In genomic region chr16:89037261-89038152, GRCh38 we compare ENCODE assay signal across 9 cellular contexts. TPM values are rescaled to one million over a fixed set of nuclear protein-coding genes. Genes with fewer than 3 reads are reported as not detected.
DNase-seq lines count a peak whose midpoint lies in the region; ATAC-seq and TF ChIP-seq lines count a peak whose summit lies in the region.
"Had no signal": no experiment of that assay in that cellular context is flagged by ENCODE, and none has a peak within 500 bp of the region (broad histone marks: within the 10 kb centered on the region; RNA-seq: fewer than 3 reads in every experiment).

No MANE protein-coding gene starts in this region.

- peak; percentile 69 for ATAC-seq in HCT116
- no peak for ATAC-seq in GM19452 (IDR thresholded peaks at IDR 0.05; ENCODE audit: unreplicated experiment)

- H4K20me1 ChIP-seq in HCT116 (ENCODE audit: insufficient read depth) (no peaks in the 10 kb centered on the region), SK-N-SH (ENCODE audit: insufficient read depth) (no peaks in the 10 kb centered on the region)

- intact Hi-C loops in HCT116 (cut with micrococcal nuclease): no loop called here
- intact Hi-C loops in posterior vena cava (cut with DNase I): no loop called here
- intact Hi-C loops in sigmoid colon (cut with DNase I): no loop called here

- TF ChIP-seq EP300 in SK-N-SH (IDR thresholded peaks at IDR 0.05; ENCODE audit: borderline replicate concordance in 1 of 2, low read depth in 1 of 2, low read length in 1 of 2): no peak
- no peak for TF ChIP-seq EP300 in sigmoid colon (IDR thresholded peaks at IDR 0.05)

- H3K9me2 ChIP-seq in HCT116 (ENCODE audit: insufficient read depth) (no peaks in the 10 kb centered on the region), SK-N-SH (no peaks in the 10 kb centered on the region)

- no peaks in the 10 kb centered on the region for H3K9me3 ChIP-seq in HCT116 (ENCODE audit: control insufficient read depth in 1 of 2, insufficient read depth in 1 of 2, low read depth in 1 of 2, low read length in 2 of 2)
- no peaks in the 10 kb centered on the region for H3K9me3 ChIP-seq in SK-N-SH
- no peaks in the 10 kb centered on the region for H3K9me3 ChIP-seq in sigmoid colon
- H3K9me3 ChIP-seq: HAP-1 had no signal

- H3K4me2 ChIP-seq in HCT116 (ENCODE audit: low read length) (no peak overlapping the region), SK-N-SH (no peak overlapping the region)

- TF ChIP-seq CTCF in HCT116 (IDR thresholded peaks at IDR 0.05 in 2 of 3, conservative IDR thresholded peaks at IDR 0.05 in 1 of 3; ENCODE audit: borderline replicate concordance in 1 of 3, insufficient read depth in 1 of 3, low read depth in 2 of 3, low read length in 2 of 3): no peak
- TF ChIP-seq CTCF in SK-N-SH (IDR thresholded peaks at IDR 0.05): no peak
- TF ChIP-seq CTCF in sigmoid colon (IDR thresholded peaks at IDR 0.05): no peak

- H3F3A ChIP-seq in SK-N-SH (replicated peaks; ENCODE audit: insufficient read depth): no peaks in the 10 kb centered on the region

- TF ChIP-seq RAD21 in HCT116 (IDR thresholded peaks at IDR 0.05; ENCODE audit: low read depth): no peak
- TF ChIP-seq RAD21 in SK-N-SH (IDR thresholded peaks at IDR 0.05; ENCODE audit: low read length): no peak

- no TSS peak for BruUV-seq in HCT116 (replicated peaks; lab: Mats Ljungman, UMichigan)

- RAD21 ChIA-PET in HCT116 (lab: Charles Lee; ENCODE audit: low non-redundant PET in 1 of 2, low total read pairs in 2 of 2, uncharacterized antibody in 2 of 2, unreplicated experiment in 2 of 2): no interaction called here

- POLR2A ChIA-PET in HCT116 (lab: Charles Lee) (no interaction called here), SK-N-SH (lab: Yijun Ruan, JAX) (no interaction called here)

- DNase-seq in HCT116 (ENCODE audit: low read depth, low spot score) (no peak), SK-N-SH (no peak), erythroblast (lab: John Stamatoyannopoulos, UW) (peak; percentile 52 to 55), posterior vena cava (ENCODE audit: low spot score) (peak; percentile 78), NCI-H2081 treated with DMSO at 0.1 percent for 48 hours (lab: John Stamatoyannopoulos, UW) (no peak), ureter (ENCODE audit: low spot score) (no peak), sigmoid colon (no peak)

- TF ChIP-seq POLR2A in HCT116 (IDR thresholded peaks at IDR 0.05; ENCODE audit: borderline replicate concordance, extremely low read depth, insufficient read depth, insufficient read length) (no peak), erythroblast (IDR thresholded peaks at IDR 0.05; ENCODE audit: low read length) (no peak), sigmoid colon (IDR thresholded peaks at IDR 0.05) (no peak)

- 54% methylated on average over 23 of the region's 30 CpGs for WGBS in SK-N-SH (ENCODE audit: low lambda C conversion rate)
- WGBS in sigmoid colon, 2 donors: 46 to 48% methylated on average over 30 of the region's 30 CpGs

- peaks cover 41% of the 10 kb centered on the region for H3K27me3 ChIP-seq in HCT116 (ENCODE audit: insufficient read depth, low read length)
- no peaks in the 10 kb centered on the region; the same call in 1 of the 2 replicates for H3K27me3 ChIP-seq in SK-N-SH (ENCODE audit: insufficient read depth)
- peaks cover 11 to 89% (median 50%) of the 10 kb centered on the region in 3 donors for H3K27me3 ChIP-seq in sigmoid colon

- no peaks in the 10 kb centered on the region for H3K4me1 ChIP-seq in HCT116 (ENCODE audit: control insufficient read depth in 1 of 2, insufficient read depth in 2 of 2, low read length in 2 of 2)
- H3K4me1 ChIP-seq in SK-N-SH (ENCODE audit: control insufficient read depth in 1 of 2, insufficient read depth in 2 of 2, low read depth in 1 of 2, low read length in 1 of 2): no peaks in the 10 kb centered on the region
- no peaks in the 10 kb centered on the region for H3K4me1 ChIP-seq in sigmoid colon
- H3K4me1 ChIP-seq: HAP-1 had no signal

- H3K27ac ChIP-seq in HCT116 (ENCODE audit: low read depth, low read length) (no peak overlapping the region), SK-N-SH (ENCODE audit: low read depth in 2 of 2, low read length in 1 of 2) (no peak overlapping the region), sigmoid colon (no peak overlapping the region)

- no peaks in the 10 kb centered on the region for H3K79me2 ChIP-seq in HCT116 (ENCODE audit: insufficient read depth, low read length)
- H3K79me2 ChIP-seq in SK-N-SH (ENCODE audit: insufficient read depth): no peaks in the 10 kb centered on the region

- CTCF ChIA-PET in HCT116 (lab: Charles Lee) (no interaction called here), SK-N-SH (lab: Yijun Ruan, JAX) (no interaction called here)

- no peak overlapping the region for H3K4me3 ChIP-seq in HCT116 (replicated peaks in 1 of 2; ENCODE audit: low read depth in 1 of 2, low read length in 2 of 2)
- H3K4me3 ChIP-seq in SK-N-SH (ENCODE audit: low read depth in 2 of 2, low read length in 1 of 2): no peak overlapping the region
- no peak overlapping the region for H3K4me3 ChIP-seq in sigmoid colon
- H3K4me3 ChIP-seq: HAP-1 had no signal

- no peaks in the 10 kb centered on the region for H3K36me3 ChIP-seq in HCT116 (ENCODE audit: control insufficient read depth in 1 of 2, insufficient read depth in 2 of 2, low read length in 2 of 2)
- H3K36me3 ChIP-seq in SK-N-SH (replicated peaks in 1 of 2; ENCODE audit: control insufficient read depth in 1 of 2, insufficient read depth in 2 of 2, low read length in 1 of 2): no peaks in the 10 kb centered on the region
- no peaks in the 10 kb centered on the region for H3K36me3 ChIP-seq in sigmoid colon
- H3K36me3 ChIP-seq: HAP-1 had no signal

- H2AFZ ChIP-seq in HCT116 (ENCODE audit: low read depth, low read length, poor library complexity, severe bottlenecking) (no peak overlapping the region), SK-N-SH (ENCODE audit: low read depth) (no peak overlapping the region)

- H3K9ac ChIP-seq in HCT116 (ENCODE audit: low read length) (no peak overlapping the region), SK-N-SH (no peak overlapping the region)

TF ChIP-seq in HCT116, 20 proteins besides CTCF, POLR2A, EP300 and RAD21:
- TF ChIP-seq ZFX (IDR thresholded peaks at IDR 0.05) (no peak), REST (IDR thresholded peaks at IDR 0.05; ENCODE audit: low read depth) (peak; percentile 84)

TF ChIP-seq in SK-N-SH, 30 proteins besides CTCF, POLR2A, EP300 and RAD21:
- TF ChIP-seq USF1 (IDR thresholded peaks at IDR 0.05; ENCODE audit: borderline replicate concordance, low read depth) (no peak), REST (IDR thresholded peaks at IDR 0.05; ENCODE audit: low read depth, low read length) (peak; percentile 94)

RNA-seq across cellular contexts. Expression of gene ACSF3, which starts 56.1 kb away (rescaled TPM):
- total RNA-seq in HCT116 (2021; ENCODE audit: unreplicated experiment) (74.5 TPM), posterior vena cava (10 to 100 TPM; 19.1 to 21.4 TPM), ureter (51.7 TPM), sigmoid colon (10 to 100 TPM; 19.7 to 31.6 (median 24.8) TPM)
- 44.7 and 47.1 TPM in 2 replicates for polyA plus RNA-seq in HCT116 (2012)
- polyA plus RNA-seq in SK-N-SH (2012; rRNA removed) (14.9 and 18.8 TPM in 2 replicates), sigmoid colon (10 to 100 TPM; 28.2 to 42.2 (median 35.6) TPM)
- 9.1 and 11.1 TPM in 2 replicates for polyA plus RNA-seq in SK-N-SH (2012; cell fraction: cytosol; rRNA removed)
- 25.9 and 33.9 TPM in 2 replicates for polyA plus RNA-seq in SK-N-SH (2012; cell fraction: nucleus; rRNA removed)

Comparison
In these comparisons a context has a peak if more than half of its experiments do, and no peak if none do; other contexts are left out.
1. DNase-seq: peak in erythroblast (2 of 2) and posterior vena cava (single experiment); none in HCT116 (single experiment), SK-N-SH (single experiment), NCI-H2081 treated with DMSO at 0.1 percent for 48 hours (single experiment), ureter (single experiment) and sigmoid colon (single experiment).
2. Of the 11 proteins assayed by ChIP-seq in both SK-N-SH and HCT116: peak only in SK-N-SH: none; only in HCT116: none; in both: REST; in neither: 10.